ENCODE assay signal across 33 cellular contexts in genomic region chr10:116835658-116836057, GRCh38. TPM values are rescaled to one million over a fixed set of nuclear protein-coding genes. Genes with fewer than 3 reads are reported as not detected.
"Had no signal": no experiment of that assay in that cellular context is flagged by ENCODE, and none has a peak within 500 bp of the region (broad histone marks: within the 10 kb centered on the region; RNA-seq: fewer than 3 reads in every experiment).

No MANE protein-coding gene starts in this region.

- H3K9me3 Mint-ChIP-seq: central memory CD8-positive, alpha-beta T cell; memory B cell; natural killer cell; T-helper 2 cell treated with Interferon-gamma antibody and Interleukin-4, amounts not matched to agents 5 μg/mL and 100 μg/mL, for 36 hours; type B pancreatic cell had no signal

- H3K27ac Mint-ChIP-seq: activated naive CD8-positive, alpha-beta T cell; memory B cell; natural killer cell; T-helper 2 cell treated with Interferon-gamma antibody and Interleukin-4, amounts not matched to agents 5 μg/mL and 100 μg/mL, for 36 hours; type B pancreatic cell had no signal

- H3K36me3 Mint-ChIP-seq: activated naive CD8-positive, alpha-beta T cell; natural killer cell had no signal

- H3K4me3 ChIP-seq: esophagus squamous epithelium, heart right ventricle, skin epidermis, uterus had no signal

- H3K36me3 ChIP-seq: heart right ventricle, neutrophil, uterus had no signal

- DNase-seq: activated CD4-positive, alpha-beta T cell treated with anti-CD3 and anti-CD28 coated beads for 48 hours; activated CD4-positive, alpha-beta T cell treated with anti-CD3 and anti-CD28 coated beads, Interleukin-2, amount 50 U/mL, for 48 hours; activated CD8-positive, alpha-beta memory T cell treated with anti-CD3 and anti-CD28 coated beads for 24 hours; activated effector memory CD4-positive, alpha-beta T cell treated with Interleukin-2 at 50 U/mL for 16 hours; activated naive CD4-positive, alpha-beta T cell treated with Interleukin-2 at 50 U/mL for 16 hours; anterior cingulate cortex; dermis blood vessel endothelial cell; effector CD4-positive, alpha-beta T cell; esophagus squamous epithelium; foreskin melanocyte; heart right ventricle; left cardiac atrium; natural killer cell; stimulated activated CD4-positive, alpha-beta T cell treated with anti-CD3 and anti-CD28 coated beads, Interleukin-12 subunit alpha, Interleukin-12 subunit beta, amount 100 ng/mL, for 4 hours; stimulated activated CD4-positive, alpha-beta T cell treated with anti-CD3 and anti-CD28 coated beads, Interleukin-4, amount 100 ng/mL, for 1 hour; stimulated activated naive CD8-positive, alpha-beta T cell treated with anti-CD3 and anti-CD28 coated beads, Interleukin-15, Interleukin-2, amounts not matched to agents 100 U/mL and 50 U/mL, for 24 hours; uterus had no signal

- H3K9me3 ChIP-seq: esophagus squamous epithelium, heart right ventricle, neutrophil, uterus had no signal

- H3K4me1 ChIP-seq: esophagus squamous epithelium, heart right ventricle, uterus had no signal

- H3K27me3 ChIP-seq: esophagus squamous epithelium, uterus had no signal

- H3K27me3 Mint-ChIP-seq: central memory CD8-positive, alpha-beta T cell; memory B cell had no signal

- H3K4me3 Mint-ChIP-seq: activated naive CD8-positive, alpha-beta T cell; central memory CD8-positive, alpha-beta T cell; memory B cell; natural killer cell; T-helper 2 cell treated with Interferon-gamma antibody and Interleukin-4, amounts not matched to agents 5 μg/mL and 100 μg/mL, for 36 hours; type B pancreatic cell had no signal

- H3K4me1 Mint-ChIP-seq: central memory CD8-positive, alpha-beta T cell; natural killer cell had no signal

- H3K27ac ChIP-seq: epithelial cell of prostate, esophagus squamous epithelium, neutrophil, skin epidermis, uterus, VCaP had no signal

- ATAC-seq: activated CD4-positive, CD25-positive, alpha-beta regulatory T cell treated with anti-CD3 and anti-CD28 coated beads, Interleukin-2, amount 50 U/mL, for 24 hours; natural killer cell; sciatic nerve; stimulated activated naive CD8-positive, alpha-beta T cell treated with anti-CD3 and anti-CD28 coated beads, Interleukin-15, Interleukin-2, amounts not matched to agents 100 U/mL and 50 U/mL, for 24 hours had no signal

- FAIRE-seq: endometrium, keratinocyte had no signal

RNA-seq across cellular contexts. Expression of gene ENO4, which starts 13.6 kb away (rescaled TPM):
- total RNA-seq: bronchial epithelial cell, dermis blood vessel endothelial cell, glomerular endothelial cell, mononuclear cell, natural killer cell had no signal
- polyA plus RNA-seq: heart right ventricle had no signal
